In genomic region chr7:46006723-46007122, GRCh38 we compare ENCODE assay signal across 29 cellular contexts.
"Had no signal": no experiment of that assay in that cellular context is flagged by ENCODE, and none has a peak within 500 bp of the region (broad histone marks: within the 10 kb centered on the region; RNA-seq: fewer than 3 reads in every experiment).

No MANE protein-coding gene starts in this region.

- H3K4me3 ChIP-seq: Peyer's patch had no signal

- H3K9ac ChIP-seq: KMS-11 had no signal

- ATAC-seq: activated naive CD8-positive, alpha-beta T cell treated with anti-CD3 and anti-CD28 coated beads, Interleukin-2, amount 50 U/mL, for 24 hours; activated T-cell treated with anti-CD3 and anti-CD28 coated beads, Interleukin-2, amount 50 U/mL, for 4 hours; Right ventricle myocardium inferior; SK-N-SH treated with all-trans-retinoic acid at 6 μM for 48 hours had no signal

- H3K27ac ChIP-seq: KMS-11, RWPE1, VCaP had no signal

- H3K4me2 ChIP-seq: KMS-11 had no signal

- H3K36me3 ChIP-seq: Peyer's patch had no signal

- H3K27me3 ChIP-seq: Peyer's patch had no signal

- H3K9me3 ChIP-seq: Peyer's patch had no signal

- H3K4me1 ChIP-seq: Peyer's patch had no signal

- DNase-seq: activated B cell treated with CpG ODN at 0.5 μM for 24 hours; activated CD4-positive, alpha-beta memory T cell treated with anti-CD3 and anti-CD28 coated beads for 36 hours; activated CD4-positive, alpha-beta T cell treated with anti-CD3 and anti-CD28 coated beads for 4 hours; activated CD4-positive, alpha-beta T cell treated with anti-CD3 and anti-CD28 coated beads, Interleukin-2, amount 50 U/mL, for 1 hour; activated CD4-positive, CD25-positive, alpha-beta regulatory T cell treated with anti-CD3 and anti-CD28 coated beads, Interleukin-2, amount 50 U/mL, for 72 hours; activated CD8-positive, alpha-beta memory T cell treated with anti-CD3 and anti-CD28 coated beads, Interleukin-2, amount 50 U/mL, for 4 hours; activated naive CD4-positive, alpha-beta T cell treated with anti-CD3 and anti-CD28 coated beads, Interleukin-2, amount 10 ng/mL, durations not matched to agents 7 days and 5 days; activated naive CD8-positive, alpha-beta T cell treated with anti-CD3 and anti-CD28 coated beads, Interleukin-2, amount 50 U/mL, for 24 hours; activated T-cell treated with anti-CD3 and anti-CD28 coated beads for 4 hours; activated T-cell treated with anti-CD3 and anti-CD28 coated beads, Interleukin-2, amount 50 U/mL, for 4 hours; anterior cingulate cortex; central memory CD4-positive, alpha-beta T cell; NCI-H1048; NCI-H1105 treated with DMSO at 0.1 percent for 48 hours; NCI-H1436 treated with DMSO at 0.1 percent for 48 hours; NCI-H1694 treated with DMSO at 0.1 percent for 48 hours; NCI-H345; NCI-H524 treated with DMSO at 0.1 percent for 48 hours; Peyer's patch; SIG-M5; SW 1271; T-helper 1 cell; T-helper 2 cell; T-helper 9 cell had no signal
